ENCODE assay signal across 18 cellular contexts in the genomic region with DNA sequence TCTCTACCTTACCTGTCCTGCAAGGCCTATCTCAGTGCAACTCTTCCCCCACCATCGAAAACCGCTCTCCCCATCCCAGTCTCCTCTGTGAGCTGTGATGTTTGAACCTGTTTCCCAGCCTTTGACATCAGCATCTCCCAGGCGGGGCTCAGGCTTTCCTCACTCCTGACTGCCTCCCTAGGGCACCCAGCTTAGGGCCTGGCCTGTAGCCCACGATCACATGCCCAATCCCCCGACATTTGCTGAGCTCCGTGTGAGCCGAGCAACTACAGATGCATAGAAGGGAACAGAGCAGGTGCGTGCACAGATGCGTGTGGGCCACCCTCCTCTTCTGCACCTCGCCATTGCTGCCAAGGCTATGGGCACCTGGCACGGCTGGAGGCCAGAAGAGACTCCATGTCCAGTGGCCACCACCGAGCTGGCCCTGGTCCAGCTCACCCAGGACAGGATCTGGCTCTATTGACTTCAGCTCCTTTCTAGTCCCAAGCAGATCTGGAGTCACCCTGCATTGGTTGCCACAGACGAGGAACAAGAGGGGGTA.
"Had no signal": no experiment of that assay in that cellular context is flagged by ENCODE, and none has a peak within 500 bp of the region (broad histone marks: within the 10 kb centered on the region; RNA-seq: fewer than 3 reads in every experiment).

No MANE protein-coding gene starts in this region.

- H3K79me2 ChIP-seq: parathyroid adenoma had no signal

- H3K4me1 Mint-ChIP-seq: activated naive CD4-positive, alpha-beta T cell treated with anti-CD3 and anti-CD28 coated beads, Interleukin-2, amount 50 U/mL, for 24 hours had no signal

- ATAC-seq: gastroesophageal sphincter, left colon had no signal

- H3K36me3 Mint-ChIP-seq: activated naive CD4-positive, alpha-beta T cell treated with anti-CD3 and anti-CD28 coated beads, Interleukin-2, amount 50 U/mL, for 24 hours had no signal

- DNase-seq: activated CD4-positive, alpha-beta T cell treated with anti-CD3 and anti-CD28 coated beads, Interleukin-2, amount 50 U/mL, for 4 hours; activated CD4-positive, CD25-positive, alpha-beta regulatory T cell treated with anti-CD3 and anti-CD28 coated beads, Interleukin-2, amount 50 U/mL, for 72 hours; activated effector memory CD4-positive, alpha-beta T cell treated with anti-CD3 and anti-CD28 coated beads, Interleukin-2, amount 50 U/mL, for 16 hours; activated T-cell treated with anti-CD3 and anti-CD28 coated beads, Interleukin-2, amount 50 U/mL, for 24 hours; adrenal gland; left colon; midbrain; retina; stomach; T-helper 9 cell; testis had no signal

- H3K4me1 ChIP-seq: adrenal gland, parathyroid adenoma, testis had no signal

- H3K27ac ChIP-seq: adrenal gland, gastroesophageal sphincter, parathyroid adenoma, skin epidermis, stomach, testis had no signal

- FAIRE-seq: colon, islet of Langerhans had no signal

- H3K36me3 ChIP-seq: adrenal gland, gastroesophageal sphincter, stomach had no signal

- H3K9me3 Mint-ChIP-seq: activated naive CD4-positive, alpha-beta T cell treated with anti-CD3 and anti-CD28 coated beads, Interleukin-2, amount 50 U/mL, for 24 hours; activated T-cell treated with anti-CD3 and anti-CD28 coated beads, Interleukin-2, amount 50 U/mL, for 24 hours had no signal

- H3K27ac Mint-ChIP-seq: activated naive CD4-positive, alpha-beta T cell treated with anti-CD3 and anti-CD28 coated beads, Interleukin-2, amount 50 U/mL, for 24 hours; activated T-cell treated with anti-CD3 and anti-CD28 coated beads, Interleukin-2, amount 50 U/mL, for 24 hours had no signal

- H3K4me3 ChIP-seq: adrenal gland, gastroesophageal sphincter, lung, skin epidermis, stomach, testis had no signal

- H3K27me3 ChIP-seq: adrenal gland, gastroesophageal sphincter, stomach, testis had no signal

- H3K9ac ChIP-seq: parathyroid adenoma had no signal

- H3K9me3 ChIP-seq: adrenal gland, gastroesophageal sphincter, stomach, testis had no signal

- H2AFZ ChIP-seq: parathyroid adenoma had no signal

- H3K27me3 Mint-ChIP-seq: activated naive CD4-positive, alpha-beta T cell treated with anti-CD3 and anti-CD28 coated beads, Interleukin-2, amount 50 U/mL, for 24 hours; activated T-cell treated with anti-CD3 and anti-CD28 coated beads, Interleukin-2, amount 50 U/mL, for 24 hours had no signal

- H3K4me3 Mint-ChIP-seq: activated naive CD4-positive, alpha-beta T cell treated with anti-CD3 and anti-CD28 coated beads, Interleukin-2, amount 50 U/mL, for 24 hours; activated T-cell treated with anti-CD3 and anti-CD28 coated beads, Interleukin-2, amount 50 U/mL, for 24 hours had no signal
